ENCODE assay signal across 8 cellular contexts in the genomic region with DNA sequence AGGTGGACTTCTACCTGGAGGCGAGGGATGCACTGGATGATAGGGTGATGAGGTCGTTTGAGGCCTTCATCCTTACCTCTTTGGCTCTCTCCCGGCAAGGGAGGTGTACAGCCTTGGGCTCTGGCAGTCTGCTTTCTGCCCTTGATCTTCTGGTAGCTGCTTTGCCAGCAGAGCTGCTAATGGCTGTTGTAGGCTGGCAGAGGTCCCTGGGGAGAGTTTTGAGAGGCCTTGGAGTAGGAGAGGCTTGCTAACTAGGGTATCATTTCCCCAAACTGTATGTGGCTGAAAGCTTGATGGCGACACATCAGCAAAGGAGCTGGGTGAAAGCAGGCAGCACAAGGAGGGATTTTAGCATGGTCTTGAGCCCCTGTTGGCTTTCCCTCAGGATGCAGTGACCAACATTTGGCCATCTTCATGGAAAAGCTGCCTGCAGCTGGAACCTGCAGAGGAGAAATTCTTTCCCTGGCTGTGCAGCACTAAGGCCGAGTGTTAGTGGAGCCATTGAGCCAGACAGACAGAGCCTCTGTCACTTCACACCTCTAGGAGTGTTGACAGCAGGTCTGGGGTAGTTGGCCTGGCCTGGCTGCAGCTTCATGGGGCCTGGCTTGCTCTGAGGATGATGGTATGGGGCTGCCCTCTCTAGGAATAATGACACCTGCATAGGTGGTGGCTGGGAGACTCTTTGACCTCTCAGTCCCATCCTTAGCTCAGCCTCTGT.
DNase-seq lines count a peak whose midpoint lies in the region; ATAC-seq and TF ChIP-seq lines count a peak whose summit lies in the region.

No MANE protein-coding gene starts in this region.

- H3K9me3 ChIP-seq in DND-41 (ENCODE audit: insufficient read depth, low read length, severe bottlenecking) (no peaks in the 10 kb centered on the region), neutrophil (no peaks in the 10 kb centered on the region)

- no peaks in the 10 kb centered on the region for H3K79me2 ChIP-seq in DND-41 (ENCODE audit: insufficient read depth, low read length)

- H3K9ac ChIP-seq in DND-41 (ENCODE audit: low read depth, low read length), result no peak overlapping the region

- peak; percentile 20 for DNase-seq in DND-41
- DNase-seq in NCI-H345 (lab: John Stamatoyannopoulos, UW), result peak; percentile 74
- peak in 10 of 61 donors; percentile 37 to 71 (median 60) for DNase-seq in caudate nucleus (lab: John Stamatoyannopoulos, UW)
- no peak for DNase-seq in epidermal melanocyte (ENCODE audit: insufficient read length, low spot score)
- no peak for DNase-seq in putamen (ENCODE audit: low spot score)
- no peak for DNase-seq in NCI-H2227 treated with DMSO at 0.1 percent for 48 hours (lab: John Stamatoyannopoulos, UW)

- H3K27ac ChIP-seq in DND-41 (ENCODE audit: low read length) (no peak overlapping the region), caudate nucleus (ENCODE audit: low read depth, low read length) (peak overlapping the region; percentile 88), neutrophil (peak overlapping the region; percentile 96)

- H3K27me3 ChIP-seq in DND-41 (ENCODE audit: insufficient read depth, low read length, poor library complexity), result peaks cover 12% of the 10 kb centered on the region
- no peaks in the 10 kb centered on the region for H3K27me3 ChIP-seq in neutrophil

- H3K4me3 ChIP-seq in DND-41 (ENCODE audit: low read depth in 1 of 2, low read length in 2 of 2) (no peak overlapping the region), neutrophil (ENCODE audit: low read depth in 1 of 2, low read length in 1 of 2) (peak overlapping the region; percentile 67 to 77)

- H3K36me3 ChIP-seq in DND-41 (ENCODE audit: insufficient read depth, low read length), result no peaks in the 10 kb centered on the region
- no peaks in the 10 kb centered on the region for H3K36me3 ChIP-seq in neutrophil

- ATAC-seq in DND-41 (ENCODE audit: insufficient read depth, low read depth), result no peak
- ATAC-seq in GM21423 (IDR thresholded peaks at IDR 0.05; ENCODE audit: unreplicated experiment), result no peak

- peaks cover 23% of the 10 kb centered on the region for H3K4me1 ChIP-seq in DND-41 (ENCODE audit: insufficient read depth, low read length)
- peaks cover 81 to 82% of the 10 kb centered on the region in 2 experiments for H3K4me1 ChIP-seq in neutrophil (ENCODE audit: control insufficient read depth in 1 of 2, insufficient read depth in 1 of 2, low read depth in 1 of 2, low read length in 1 of 2)

- H3K4me2 ChIP-seq in DND-41 (ENCODE audit: insufficient read depth, low read length), result no peak overlapping the region

- H2AFZ ChIP-seq in DND-41 (ENCODE audit: low read depth, low read length), result no peak overlapping the region

- no peak for TF ChIP-seq CTCF in DND-41 (IDR thresholded peaks at IDR 0.05; ENCODE audit: borderline replicate concordance, extremely low read depth, low read length, poor library complexity, severe bottlenecking)
- TF ChIP-seq CTCF in neutrophil (IDR thresholded peaks at IDR 0.05), result no peak

- no peaks in the 10 kb centered on the region for H4K20me1 ChIP-seq in DND-41 (ENCODE audit: insufficient read depth, low read length)

Comparison
In these comparisons a context has a peak if more than half of its experiments do, and no peak if none do; other contexts are left out.
1. DNase-seq: peak in DND-41 (single experiment) and NCI-H345 (single experiment); none in epidermal melanocyte (single experiment), putamen (single experiment) and NCI-H2227 treated with DMSO at 0.1 percent for 48 hours (single experiment).
2. H3K4me3 ChIP-seq: peak in neutrophil (2 of 2); none in DND-41 (0 of 2).